ENCODE assay signal across 10 cellular contexts in genomic region chr11:71556018-71556417, GRCh38. TPM values are rescaled to one million over a fixed set of nuclear protein-coding genes. Genes with fewer than 3 reads are reported as not detected.
"Had no signal": no experiment of that assay in that cellular context is flagged by ENCODE, and none has a peak within 500 bp of the region (broad histone marks: within the 10 kb centered on the region; RNA-seq: fewer than 3 reads in every experiment).

No MANE protein-coding gene starts in this region.

- H3K4me2 ChIP-seq: GM23338 had no signal

- H3K4me3 ChIP-seq: GM23338, K562 had no signal

- FAIRE-seq: H1, H54 had no signal

- DNase-seq: H9, HCEC 1CT, HFFc6, IMR-90, KG1 had no signal

- ATAC-seq: GM23338, K562 had no signal

- H2AFZ ChIP-seq: GM23338 had no signal

RNA-seq across cellular contexts. Expression of gene KRTAP5-9, which starts 7.8 kb away (rescaled TPM):
- total RNA-seq: GM23338, H1, H9, HT-29, IMR-90, K562 had no signal
- polyA plus RNA-seq: K562 had no signal

RNA-seq across cellular contexts. Expression of gene KRTAP5-10, which starts 9.3 kb away (rescaled TPM):
- total RNA-seq: GM23338, H1, H9, HFFc6, HT-29, IMR-90, K562 had no signal
- polyA plus RNA-seq: GM23338, IMR-90, K562 had no signal

RNA-seq across cellular contexts. Expression of gene KRTAP5-8, which starts 18.2 kb away (rescaled TPM):
- total RNA-seq: GM23338, H1, H9, HFFc6, HT-29, IMR-90, K562 had no signal
- polyA plus RNA-seq: GM23338, H1, K562 had no signal

RNA-seq across cellular contexts. Expression of gene KRTAP5-11, which starts 26.7 kb away (rescaled TPM):
- total RNA-seq: GM23338, H1, H9, HFFc6, HT-29, IMR-90, K562 had no signal
- polyA plus RNA-seq: GM23338, H1, IMR-90, K562 had no signal

RNA-seq across cellular contexts. Expression of gene KRTAP5-7, which starts 29.0 kb away (rescaled TPM):
- total RNA-seq: GM23338, H1, H9, HFFc6, HT-29, IMR-90, K562 had no signal
- polyA plus RNA-seq: GM23338, H1, IMR-90, K562 had no signal
